Comparison of ENCODE assay signal across 8 cellular contexts in the genomic region with DNA sequence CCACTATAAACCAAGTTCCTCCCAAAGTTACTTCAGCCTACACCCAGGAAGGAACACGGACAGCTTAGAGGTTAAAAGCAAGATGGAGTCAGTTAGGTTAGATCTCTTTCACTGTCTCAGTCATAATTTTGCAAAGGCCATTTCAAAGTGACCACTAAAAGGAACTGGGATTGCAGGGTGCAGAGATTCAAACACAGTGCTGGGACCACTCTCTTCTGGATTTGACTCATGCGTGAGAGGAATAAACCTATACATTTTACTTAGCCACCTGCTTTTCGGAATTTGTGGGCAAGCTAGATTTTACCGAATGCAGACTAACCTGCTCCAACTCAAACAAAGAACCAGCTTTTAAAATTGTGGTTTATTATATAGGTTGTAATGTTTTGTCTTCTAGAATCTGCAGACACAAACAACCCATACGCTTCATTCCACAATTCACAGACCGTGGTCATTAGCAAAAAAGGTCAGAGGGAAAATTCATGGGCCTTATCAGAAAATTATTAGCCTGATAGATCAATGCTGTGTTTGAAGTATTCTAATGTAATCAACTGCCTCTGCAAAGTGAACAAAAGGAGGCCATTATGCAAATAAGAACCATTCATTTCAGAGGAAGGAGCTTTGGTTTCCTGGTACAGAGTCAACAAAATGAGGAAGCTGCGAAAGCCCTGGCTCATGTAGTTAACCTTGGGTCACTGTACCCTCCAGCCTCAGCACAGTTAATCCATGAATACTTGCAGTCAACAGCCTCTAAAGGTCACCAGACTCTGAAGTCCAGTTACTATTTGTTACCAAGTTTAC.
DNase-seq lines count a peak whose midpoint lies in the region; ATAC-seq lines count a peak whose summit lies in the region.

No MANE protein-coding gene starts in this region.

- H3K27ac Mint-ChIP-seq in activated CD4-positive, alpha-beta T cell treated with anti-CD3 and anti-CD28 coated beads, Interleukin-2, amount 10 ng/mL, durations not matched to agents 24 days and 14 days: peak overlapping the region; percentile 54
- H3K27ac Mint-ChIP-seq in memory B cell: no peak overlapping the region

- no peak overlapping the region for H3K4me3 Mint-ChIP-seq in activated CD4-positive, alpha-beta T cell treated with anti-CD3 and anti-CD28 coated beads, Interleukin-2, amount 10 ng/mL, durations not matched to agents 24 days and 14 days
- no peak overlapping the region for H3K4me3 Mint-ChIP-seq in memory B cell

- H3K27me3 Mint-ChIP-seq in activated CD4-positive, alpha-beta T cell treated with anti-CD3 and anti-CD28 coated beads, Interleukin-2, amount 10 ng/mL, durations not matched to agents 24 days and 14 days: no peaks in the 10 kb centered on the region
- no peaks in the 10 kb centered on the region for H3K27me3 Mint-ChIP-seq in memory B cell

- peak; percentile 75 for DNase-seq in activated CD4-positive, alpha-beta T cell treated with anti-CD3 and anti-CD28 coated beads, Interleukin-2, amount 10 ng/mL, durations not matched to agents 24 days and 14 days
- DNase-seq in activated CD4-positive, alpha-beta T cell treated with anti-CD3 and anti-CD28 coated beads, Interleukin-2, amount 50 U/mL, for 4 hours: no peak
- peak; percentile 55 for DNase-seq in SKM-1 (lab: John Stamatoyannopoulos, UW; ENCODE audit: unreplicated experiment)
- peak; percentile 30 to 57 for DNase-seq in memory B cell (ENCODE audit: low spot score in 2 of 2)
- no peak for DNase-seq in HK-2 (ENCODE audit: unreplicated experiment)
- no peak for DNase-seq in HuH-7 (ENCODE audit: low spot score)
- no peak for DNase-seq in SW480 (ENCODE audit: low spot score)

- intact Hi-C loops in activated CD4-positive, alpha-beta T cell treated with anti-CD3 and anti-CD28 coated beads, Interleukin-2, amount 10 ng/mL, durations not matched to agents 24 days and 14 days (cut with micrococcal nuclease): no loop called here

- ATAC-seq in HG02973 (IDR thresholded peaks at IDR 0.05; ENCODE audit: unreplicated experiment) (peak; percentile 50), memory B cell (ENCODE audit: low read depth) (peak; percentile 86)

- peaks cover 13% of the 10 kb centered on the region for H3K9me3 Mint-ChIP-seq in activated CD4-positive, alpha-beta T cell treated with anti-CD3 and anti-CD28 coated beads, Interleukin-2, amount 10 ng/mL, durations not matched to agents 24 days and 14 days
- H3K9me3 Mint-ChIP-seq in memory B cell: peaks cover 1% of the 10 kb centered on the region

- H3K36me3 Mint-ChIP-seq in activated CD4-positive, alpha-beta T cell treated with anti-CD3 and anti-CD28 coated beads, Interleukin-2, amount 10 ng/mL, durations not matched to agents 24 days and 14 days (ENCODE audit: low read depth): peaks cover 14% of the 10 kb centered on the region
- no peaks in the 10 kb centered on the region for H3K36me3 Mint-ChIP-seq in memory B cell

- H3K4me1 Mint-ChIP-seq in activated CD4-positive, alpha-beta T cell treated with anti-CD3 and anti-CD28 coated beads, Interleukin-2, amount 10 ng/mL, durations not matched to agents 24 days and 14 days: peaks cover 46% of the 10 kb centered on the region
- H3K4me1 Mint-ChIP-seq in memory B cell: peaks cover 18% of the 10 kb centered on the region

Comparison
In these comparisons a context has a peak if more than half of its experiments do, and no peak if none do; other contexts are left out.
1. DNase-seq: peak in activated CD4-positive, alpha-beta T cell treated with anti-CD3 and anti-CD28 coated beads, Interleukin-2, amount 10 ng/mL, durations not matched to agents 24 days and 14 days (single experiment), SKM-1 (single experiment) and memory B cell (2 of 2); none in activated CD4-positive, alpha-beta T cell treated with anti-CD3 and anti-CD28 coated beads, Interleukin-2, amount 50 U/mL, for 4 hours (0 of 2), HK-2 (single experiment), HuH-7 (single experiment) and SW480 (single experiment).